19 cellular contexts compared by ENCODE assay signal in the genomic region with DNA sequence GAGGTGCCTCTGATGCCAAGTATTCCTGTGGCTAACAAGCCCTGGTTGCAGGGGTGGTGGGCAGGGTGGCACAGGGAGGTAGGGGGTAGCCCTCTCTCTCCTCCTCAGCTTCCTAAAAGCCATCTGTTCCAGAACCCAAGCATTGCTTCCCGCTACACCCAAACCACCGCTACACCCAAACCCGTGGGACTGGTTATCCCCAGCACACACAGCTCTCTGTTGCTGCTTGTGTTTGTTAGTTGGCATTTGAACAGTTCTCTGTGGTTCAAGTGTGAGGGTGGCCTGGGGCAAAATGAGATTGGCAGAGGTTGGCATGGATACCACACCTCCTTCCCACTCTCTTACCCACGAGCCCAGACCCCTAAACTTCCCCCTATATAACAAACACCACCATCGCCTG. TPM values are rescaled to one million over a fixed set of nuclear protein-coding genes. Genes with fewer than 3 reads are reported as not detected.
"Had no signal": no experiment of that assay in that cellular context is flagged by ENCODE, and none has a peak within 500 bp of the region (broad histone marks: within the 10 kb centered on the region; RNA-seq: fewer than 3 reads in every experiment).

No MANE protein-coding gene starts in this region.

- H3K9me3 Mint-ChIP-seq: endodermal cell; naive thymus-derived CD8-positive, alpha-beta T cell had no signal

- H3K27ac Mint-ChIP-seq: endodermal cell had no signal

- H3K4me1 ChIP-seq: right atrium auricular region, stomach had no signal

- FAIRE-seq: endothelial cell of umbilical vein, small intestine had no signal

- H3K4me3 ChIP-seq: coronary artery, hepatocyte, mucosa of descending colon, right atrium auricular region, stomach had no signal

- H3K9me3 ChIP-seq: mucosa of descending colon, right atrium auricular region, stomach had no signal

- ATAC-seq: mucosa of descending colon; naive thymus-derived CD8-positive, alpha-beta T cell had no signal

- DNase-seq: effector CD4-positive, alpha-beta T cell; endodermal cell; foreskin melanocyte; head of caudate nucleus; kidney glomerular epithelial cell; mucosa of descending colon; naive thymus-derived CD8-positive, alpha-beta T cell; small intestine; stimulated activated CD4-positive, alpha-beta T cell treated with anti-CD3 and anti-CD28 coated beads, Interleukin-12 subunit alpha, Interleukin-12 subunit beta, amount 100 ng/mL, for 4 hours; stimulated activated naive CD4-positive, alpha-beta T cell; stomach; substantia nigra had no signal

- H3K36me3 Mint-ChIP-seq: naive thymus-derived CD8-positive, alpha-beta T cell had no signal

- H3K27ac ChIP-seq: coronary artery, hepatocyte, right atrium auricular region, stomach had no signal

- H3K4me3 Mint-ChIP-seq: endodermal cell; naive thymus-derived CD8-positive, alpha-beta T cell had no signal

- H3K36me3 ChIP-seq: right atrium auricular region, stomach had no signal

- H3K27me3 ChIP-seq: hepatocyte, right atrium auricular region had no signal

RNA-seq across cellular contexts. Expression of a gene that starts 40.4 kb away (rescaled TPM):
- total RNA-seq: naive thymus-derived CD8-positive, alpha-beta T cell had no signal
- polyA plus RNA-seq: naive thymus-derived CD8-positive, alpha-beta T cell had no signal

RNA-seq across cellular contexts. Expression of a gene that starts 55.2 kb away (rescaled TPM):
- total RNA-seq: dermis microvascular lymphatic vessel endothelial cell; endothelial cell of umbilical vein; lung microvascular endothelial cell; mucosa of descending colon; naive thymus-derived CD8-positive, alpha-beta T cell; right atrium auricular region had no signal
- polyA plus RNA-seq: endothelial cell of umbilical vein, neural cell had no signal
